Comparison of ENCODE assay signal across 24 cellular contexts in genomic region chr7:80225361-80225760, GRCh38.
DNase-seq lines count a peak whose midpoint lies in the region; ATAC-seq, FAIRE-seq and TF ChIP-seq lines count a peak whose summit lies in the region.
"Had no signal": no experiment of that assay in that cellular context is flagged by ENCODE, and none has a peak within 500 bp of the region (broad histone marks: within the 10 kb centered on the region; RNA-seq: fewer than 3 reads in every experiment).

No MANE protein-coding gene starts in this region.

- H2BK120ac ChIP-seq in trophoblast cell (ENCODE audit: insufficient read depth, low read length, poor library complexity), result no peak overlapping the region

- POLR2A ChIA-PET in WTC11 (lab: Charles Lee), result no interaction called here

- H2AK5ac ChIP-seq in trophoblast cell (ENCODE audit: low read length), result no peak overlapping the region

- H3K36me3 ChIP-seq in trophoblast cell (ENCODE audit: control insufficient read depth in 1 of 2, insufficient read depth in 2 of 2, low read length in 2 of 2), result no peaks in the 10 kb centered on the region
- H3K36me3 ChIP-seq: breast epithelium, left ventricle myocardium inferior, neutrophil, upper lobe of right lung, WERI-Rb-1 had no signal

- no peaks in the 10 kb centered on the region for H3K79me1 ChIP-seq in trophoblast cell (ENCODE audit: low read length)

- H3K4ac ChIP-seq in trophoblast cell (ENCODE audit: low read depth, low read length), result no peak overlapping the region

- H2AFZ ChIP-seq in trophoblast cell (ENCODE audit: insufficient read depth, low read length, poor library complexity), result no peak overlapping the region

- no peak overlapping the region for H4K8ac ChIP-seq in trophoblast cell (ENCODE audit: low read depth, low read length)

- no peak overlapping the region for H3K14ac ChIP-seq in trophoblast cell (ENCODE audit: low read length)

- H3K36me3 Mint-ChIP-seq in WTC11, result peaks cover under 1% of the 10 kb centered on the region
- H3K36me3 Mint-ChIP-seq: CD8-positive, alpha-beta memory T cell; immature natural killer cell had no signal

- H3K4me1 ChIP-seq in trophoblast cell (ENCODE audit: control insufficient read depth in 1 of 2, insufficient read depth in 2 of 2, low read length in 2 of 2), result no peaks in the 10 kb centered on the region
- H3K4me1 ChIP-seq: breast epithelium, upper lobe of right lung had no signal

- no peaks in the 10 kb centered on the region for H3K9me3 Mint-ChIP-seq in WTC11
- H3K9me3 Mint-ChIP-seq: activated naive CD8-positive, alpha-beta T cell treated with anti-CD3 and anti-CD28 coated beads, Interleukin-2, amount 50 U/mL, for 24 hours had no signal

- DNase-seq in D721Med (ENCODE audit: insufficient read length, low spot score), result no peak
- no peak for DNase-seq in WTC11 (ENCODE audit: low spot score)
- DNase-seq in fibroblast of the aortic adventitia (ENCODE audit: low read depth), result peak; percentile 49
- peak; percentile 23 for DNase-seq in renal cortical epithelial cell (ENCODE audit: low read depth)
- DNase-seq in trophoblast cell, result no peak
- no peak for DNase-seq in AML-193 (lab: John Stamatoyannopoulos, UW)
- DNase-seq: activated CD4-positive, alpha-beta T cell treated with anti-CD3 and anti-CD28 coated beads, Interleukin-2, amount 50 U/mL, for 48 hours; activated gamma-delta T cell; activated naive CD8-positive, alpha-beta T cell treated with anti-CD3 and anti-CD28 coated beads, Interleukin-2, amount 50 U/mL, for 24 hours; CD8-positive, alpha-beta memory T cell; DMS79; foreskin fibroblast; immature natural killer cell; KBM-7; left ventricle myocardium inferior; NCI-H524 treated with DMSO at 0.1 percent for 48 hours; retina; upper lobe of right lung; WERI-Rb-1 had no signal

- H3K23ac ChIP-seq in trophoblast cell (ENCODE audit: low read length), result no peak overlapping the region

- no peak overlapping the region for H3K9ac ChIP-seq in trophoblast cell (ENCODE audit: low read length)

- H4K12ac ChIP-seq in trophoblast cell (ENCODE audit: low read depth, low read length), result no peak overlapping the region

- H2BK12ac ChIP-seq in trophoblast cell (ENCODE audit: low read length), result no peak overlapping the region

- no peak overlapping the region for H3K4me3 Mint-ChIP-seq in WTC11
- H3K4me3 Mint-ChIP-seq: activated naive CD8-positive, alpha-beta T cell treated with anti-CD3 and anti-CD28 coated beads, Interleukin-2, amount 50 U/mL, for 24 hours; CD8-positive, alpha-beta memory T cell; immature natural killer cell had no signal

- no peak overlapping the region for H3K27ac ChIP-seq in trophoblast cell (ENCODE audit: low read depth, low read length)
- H3K27ac ChIP-seq: breast epithelium, coronary artery, left ventricle myocardium inferior, neutrophil, upper lobe of right lung, WERI-Rb-1 had no signal

- H3K4me3 ChIP-seq in fibroblast of the aortic adventitia (ENCODE audit: low read depth, low read length), result no peak overlapping the region
- no peak overlapping the region for H3K4me3 ChIP-seq in trophoblast cell (ENCODE audit: low read depth, low read length)
- H3K4me3 ChIP-seq: breast epithelium, coronary artery, GM12878, left ventricle myocardium inferior, upper lobe of right lung had no signal

- ATAC-seq in WTC11, result peak; percentile 56; the same call in 1 of the 2 replicates
- ATAC-seq in GM21529 (IDR thresholded peaks at IDR 0.05; ENCODE audit: unreplicated experiment), result no peak
- ATAC-seq: activated naive CD8-positive, alpha-beta T cell treated with anti-CD3 and anti-CD28 coated beads, Interleukin-2, amount 50 U/mL, for 24 hours; GM12878; upper lobe of right lung had no signal

- CTCF ChIA-PET in WTC11 (lab: Charles Lee), result interaction anchor here (1.4 kb wide), 1 partner anchor 91 kb away, joined by 5 read pairs; the partner anchor contains the start of gene GNAI1

- no peak overlapping the region for H2BK5ac ChIP-seq in trophoblast cell (ENCODE audit: low read depth, low read length, poor library complexity)

- H3K4me2 ChIP-seq in trophoblast cell (ENCODE audit: low read length), result no peak overlapping the region

- H4K91ac ChIP-seq in trophoblast cell (ENCODE audit: low read depth, low read length), result no peak overlapping the region

- TF ChIP-seq CTCF in D721Med (IDR thresholded peaks at IDR 0.05; ENCODE audit: insufficient read depth, missing control alignments) (no peak), WTC11 (IDR thresholded peaks at IDR 0.05) (no peak), fibroblast of the aortic adventitia (IDR thresholded peaks at IDR 0.05; ENCODE audit: insufficient read depth, low read length) (no peak)

- peaks cover 40% of the 10 kb centered on the region for H3K4me1 Mint-ChIP-seq in WTC11
- H3K4me1 Mint-ChIP-seq: CD8-positive, alpha-beta memory T cell; immature natural killer cell had no signal

- H3K27me3 Mint-ChIP-seq in WTC11 (ENCODE audit: low read depth), result no peaks in the 10 kb centered on the region
- H3K27me3 Mint-ChIP-seq: CD8-positive, alpha-beta memory T cell had no signal

- peak; percentile 48 for FAIRE-seq in D721Med (lab: Jason Lieb, UNC)
- FAIRE-seq: GM12878 had no signal

- no peaks in the 10 kb centered on the region for H3K9me3 ChIP-seq in trophoblast cell (ENCODE audit: insufficient read depth, low read depth, low read length)
- H3K9me3 ChIP-seq: breast epithelium, left ventricle myocardium inferior, neutrophil, upper lobe of right lung had no signal

- H3K27ac Mint-ChIP-seq in WTC11, result no peak overlapping the region
- H3K27ac Mint-ChIP-seq: activated naive CD8-positive, alpha-beta T cell treated with anti-CD3 and anti-CD28 coated beads, Interleukin-2, amount 50 U/mL, for 24 hours; CD8-positive, alpha-beta memory T cell; immature natural killer cell had no signal

- H3K79me2 ChIP-seq in trophoblast cell (ENCODE audit: control insufficient read depth, insufficient read depth, low read length, poor library complexity), result no peaks in the 10 kb centered on the region

- no peak overlapping the region for H3K18ac ChIP-seq in trophoblast cell (ENCODE audit: low read length)

- no peaks in the 10 kb centered on the region for H3K27me3 ChIP-seq in trophoblast cell (ENCODE audit: insufficient read depth, low read length)
- H3K27me3 ChIP-seq: breast epithelium, neutrophil, upper lobe of right lung had no signal

TF ChIP-seq in WTC11, 78 proteins besides CTCF, POLR2A, EP300 and RAD21:
- TF ChIP-seq NR1H2 (CRISPR knock-in tag; IDR thresholded peaks at IDR 0.05) (no peak), ZNF396 (CRISPR knock-in tag; IDR thresholded peaks at IDR 0.05; ENCODE audit: borderline replicate concordance) (no peak), HMGXB4 (CRISPR knock-in tag; IDR thresholded peaks at IDR 0.05) (no peak), GRHL2 (CRISPR knock-in tag; IDR thresholded peaks at IDR 0.05; ENCODE audit: insufficient replicate concordance, severe bottlenecking) (no peak), NFYB (CRISPR knock-in tag; conservative IDR thresholded peaks at IDR 0.05; ENCODE audit: low read depth) (no peak)
- TF ChIP-seq, protein P1, sequence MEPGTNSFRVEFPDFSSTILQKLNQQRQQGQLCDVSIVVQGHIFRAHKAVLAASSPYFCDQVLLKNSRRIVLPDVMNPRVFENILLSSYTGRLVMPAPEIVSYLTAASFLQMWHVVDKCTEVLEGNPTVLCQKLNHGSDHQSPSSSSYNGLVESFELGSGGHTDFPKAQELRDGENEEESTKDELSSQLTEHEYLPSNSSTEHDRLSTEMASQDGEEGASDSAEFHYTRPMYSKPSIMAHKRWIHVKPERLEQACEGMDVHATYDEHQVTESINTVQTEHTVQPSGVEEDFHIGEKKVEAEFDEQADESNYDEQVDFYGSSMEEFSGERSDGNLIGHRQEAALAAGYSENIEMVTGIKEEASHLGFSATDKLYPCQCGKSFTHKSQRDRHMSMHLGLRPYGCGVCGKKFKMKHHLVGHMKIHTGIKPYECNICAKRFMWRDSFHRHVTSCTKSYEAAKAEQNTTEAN (CRISPR knock-in tag; IDR thresholded peaks at IDR 0.05), result no peak

Comparison
In these comparisons a context has a peak if more than half of its experiments do, and no peak if none do; other contexts are left out.
1. DNase-seq: peak in fibroblast of the aortic adventitia (single experiment) and renal cortical epithelial cell (single experiment); none in D721Med (single experiment), WTC11 (single experiment), trophoblast cell (0 of 2) and AML-193 (0 of 2).